Comparison of ENCODE assay signal across 8 cellular contexts in genomic region chr2:218876562-218877219, GRCh38. TPM values are rescaled to one million over a fixed set of nuclear protein-coding genes. Genes with fewer than 3 reads are reported as not detected.
DNase-seq lines count a peak whose midpoint lies in the region; ATAC-seq, FAIRE-seq and TF ChIP-seq lines count a peak whose summit lies in the region.

No MANE protein-coding gene starts in this region.

- peaks cover 97% of the 10 kb centered on the region for H3K27me3 Mint-ChIP-seq in WTC11 (ENCODE audit: low read depth)

- no peak for TF ChIP-seq POLR2A in GM12891 (IDR thresholded peaks at IDR 0.05; ENCODE audit: low read depth, low read length)

- H3K4me1 Mint-ChIP-seq in WTC11, result peaks cover 33% of the 10 kb centered on the region

- DNase-seq in A172 (ENCODE audit: low spot score) (peak; percentile 71), GM12891 (ENCODE audit: insufficient read length, low spot score) (no peak), NCI-H2196 treated with DMSO at 0.1 percent for 48 hours (lab: John Stamatoyannopoulos, UW; ENCODE audit: unreplicated experiment) (peak; percentile 53), WTC11 (ENCODE audit: low spot score) (peak; percentile 81), kidney tubule cell (ENCODE audit: low spot score) (peak; percentile 75)
- DNase-seq in central memory CD4-positive, alpha-beta T cell, result peak; percentile 73
- DNase-seq in stimulated activated CD4-positive, alpha-beta T cell treated with anti-CD3 and anti-CD28 coated beads, Interleukin-4, amount 100 ng/mL, for 48 hours (ENCODE audit: low read depth in 2 of 2), result peak; percentile 51 to 68

- H3K4me3 Mint-ChIP-seq in WTC11, result no peak overlapping the region

- no peaks in the 10 kb centered on the region for H3K36me3 Mint-ChIP-seq in WTC11

- peak; percentile 82 for FAIRE-seq in GM12891 (lab: Jason Lieb, UNC)

- CTCF ChIA-PET in WTC11 (lab: Charles Lee), result interaction anchor here (0.6 to 17.9 kb wide), 46 partner anchors 8 to 542 kb away, joined by 3 to 422 read pairs (median 4); partner anchors contain the start of genes BCS1L, CDK5R2, CRYBA2 and DES

- H3K27ac Mint-ChIP-seq in WTC11, result no peak overlapping the region

- POLR2A ChIA-PET in WTC11 (lab: Charles Lee), result interaction anchor here (1.0 kb wide), 1 partner anchor 21 kb away, joined by 3 read pairs; no protein-coding TSS in a partner anchor

- peak; percentile 88 for TF ChIP-seq CTCF in WTC11 (IDR thresholded peaks at IDR 0.05)

- H3K9me3 Mint-ChIP-seq in WTC11, result no peaks in the 10 kb centered on the region

- ATAC-seq in WTC11 (peak; percentile 18), GM21619 (IDR thresholded peaks at IDR 0.05; ENCODE audit: unreplicated experiment) (no peak)

TF ChIP-seq in GM12891, 5 proteins besides CTCF, POLR2A, EP300 and RAD21:
- TF ChIP-seq POLR2AphosphoS5 (IDR thresholded peaks at IDR 0.05; ENCODE audit: low read depth, low read length), result no peak
- TF ChIP-seq PAX5 (IDR thresholded peaks at IDR 0.05; ENCODE audit: insufficient read depth, low read length, severe bottlenecking), result no peak

TF ChIP-seq in WTC11, 78 proteins besides CTCF, POLR2A, EP300 and RAD21:
- TF ChIP-seq ATF2 (CRISPR knock-in tag; IDR thresholded peaks at IDR 0.05; ENCODE audit: borderline replicate concordance, low read depth), result no peak
- TF ChIP-seq PREB (CRISPR knock-in tag; IDR thresholded peaks at IDR 0.05; ENCODE audit: borderline replicate concordance), result no peak
- no peak for TF ChIP-seq ZNF121 (CRISPR knock-in tag; IDR thresholded peaks at IDR 0.05)
- no peak for TF ChIP-seq FOXP1 (CRISPR knock-in tag; IDR thresholded peaks at IDR 0.05; ENCODE audit: borderline replicate concordance)
- TF ChIP-seq MXD4 (CRISPR knock-in tag; IDR thresholded peaks at IDR 0.05; ENCODE audit: borderline replicate concordance), result no peak
- no peak for TF ChIP-seq NFE2L1 (CRISPR knock-in tag; IDR thresholded peaks at IDR 0.05)
- TF ChIP-seq ELF4 (CRISPR knock-in tag; IDR thresholded peaks at IDR 0.05; ENCODE audit: low read depth), result no peak
- TF ChIP-seq NR2C2 (CRISPR knock-in tag; IDR thresholded peaks at IDR 0.05), result no peak
- TF ChIP-seq USF2 (CRISPR knock-in tag; IDR thresholded peaks at IDR 0.05), result no peak
- no peak for TF ChIP-seq ZNF232 (CRISPR knock-in tag; IDR thresholded peaks at IDR 0.05)
- TF ChIP-seq ZMAT4 (CRISPR knock-in tag; IDR thresholded peaks at IDR 0.05), result no peak
- TF ChIP-seq RORB (CRISPR knock-in tag; IDR thresholded peaks at IDR 0.05), result no peak

RNA-seq across cellular contexts. Expression of gene WNT10A, which starts 4.0 kb away (rescaled TPM):
- 0.36 and 1.5 TPM in 2 replicates for total RNA-seq in A172 (2014; rRNA removed; shearing (Covaris generic))
- polyA plus RNA-seq in GM12891 (2012; ENCODE audit: low read depth, missing spikeins), result 34.4 TPM
- not detected in 3 replicates for total RNA-seq in WTC11 (2021)

RNA-seq across cellular contexts. Expression of gene WNT6, which starts 17.1 kb away (rescaled TPM):
- 0.24 TPM in 1 of 2 replicates, not detected in the other for total RNA-seq in A172 (2014; rRNA removed; shearing (Covaris generic))
- not detected for polyA plus RNA-seq in GM12891 (2012; ENCODE audit: low read depth, missing spikeins)
- total RNA-seq in WTC11 (2021), result not detected in 3 replicates

RNA-seq across cellular contexts. Expression of gene PRKAG3, which starts 45.1 kb away (rescaled TPM):
- total RNA-seq in A172 (2014; rRNA removed; shearing (Covaris generic)), result not detected in 2 replicates
- not detected for polyA plus RNA-seq in GM12891 (2012; ENCODE audit: low read depth, missing spikeins)
- not detected in 3 replicates for total RNA-seq in WTC11 (2021)
